ENCODE assay signal across 1 cellular context in the genomic region with DNA sequence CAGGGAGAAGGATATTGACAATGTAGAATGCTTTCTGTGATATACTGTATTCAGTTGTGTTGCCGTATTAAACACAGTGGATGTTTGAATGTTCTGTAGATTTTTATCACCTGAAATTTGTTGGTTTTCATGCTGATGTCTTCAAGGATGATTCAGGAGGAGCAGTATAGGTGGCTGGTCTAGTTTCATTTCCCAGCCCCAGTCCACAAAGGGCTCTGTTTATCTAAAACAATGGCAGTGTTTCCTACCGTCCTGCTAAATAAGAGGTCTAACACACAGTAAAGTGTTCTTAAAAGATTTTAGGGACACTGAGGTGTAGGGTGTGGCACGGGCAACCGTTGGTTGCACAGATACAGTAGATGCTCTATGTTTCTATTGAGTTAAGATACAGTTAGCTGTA.
TF ChIP-seq lines count a peak whose summit lies in the region.

No MANE protein-coding gene starts in this region.

TF ChIP-seq in IMR-90, 13 proteins besides CTCF, POLR2A, EP300 and RAD21 (continued from another document):
- TF ChIP-seq MAFK (IDR thresholded peaks at IDR 0.05; ENCODE audit: low read depth, low read length), result no peak
- TF ChIP-seq, protein P1, sequence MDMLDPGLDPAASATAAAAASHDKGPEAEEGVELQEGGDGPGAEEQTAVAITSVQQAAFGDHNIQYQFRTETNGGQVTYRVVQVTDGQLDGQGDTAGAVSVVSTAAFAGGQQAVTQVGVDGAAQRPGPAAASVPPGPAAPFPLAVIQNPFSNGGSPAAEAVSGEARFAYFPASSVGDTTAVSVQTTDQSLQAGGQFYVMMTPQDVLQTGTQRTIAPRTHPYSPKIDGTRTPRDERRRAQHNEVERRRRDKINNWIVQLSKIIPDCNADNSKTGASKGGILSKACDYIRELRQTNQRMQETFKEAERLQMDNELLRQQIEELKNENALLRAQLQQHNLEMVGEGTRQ (IDR thresholded peaks at IDR 0.05; ENCODE audit: low read depth, low read length), result no peak
- no peak for TF ChIP-seq MAZ (IDR thresholded peaks at IDR 0.05; ENCODE audit: borderline replicate concordance, low read depth, low read length)
- no peak for TF ChIP-seq RCOR1 (IDR thresholded peaks at IDR 0.05; ENCODE audit: insufficient replicate concordance, low read length)
- TF ChIP-seq NFE2L2 (IDR thresholded peaks at IDR 0.05; ENCODE audit: low read depth, low read length), result no peak
- TF ChIP-seq CEBPB (IDR thresholded peaks at IDR 0.05; ENCODE audit: low read depth, low read length), result no peak
- TF ChIP-seq, protein P2, sequence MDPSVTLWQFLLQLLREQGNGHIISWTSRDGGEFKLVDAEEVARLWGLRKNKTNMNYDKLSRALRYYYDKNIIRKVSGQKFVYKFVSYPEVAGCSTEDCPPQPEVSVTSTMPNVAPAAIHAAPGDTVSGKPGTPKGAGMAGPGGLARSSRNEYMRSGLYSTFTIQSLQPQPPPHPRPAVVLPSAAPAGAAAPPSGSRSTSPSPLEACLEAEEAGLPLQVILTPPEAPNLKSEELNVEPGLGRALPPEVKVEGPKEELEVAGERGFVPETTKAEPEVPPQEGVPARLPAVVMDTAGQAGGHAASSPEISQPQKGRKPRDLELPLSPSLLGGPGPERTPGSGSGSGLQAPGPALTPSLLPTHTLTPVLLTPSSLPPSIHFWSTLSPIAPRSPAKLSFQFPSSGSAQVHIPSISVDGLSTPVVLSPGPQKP (IDR thresholded peaks at IDR 0.05; ENCODE audit: borderline replicate concordance, low read depth, low read length), result no peak
- no peak for TF ChIP-seq CHD1 (IDR thresholded peaks at IDR 0.05; ENCODE audit: low read depth, low read length)
